14 cellular contexts compared by ENCODE assay signal in the genomic region with DNA sequence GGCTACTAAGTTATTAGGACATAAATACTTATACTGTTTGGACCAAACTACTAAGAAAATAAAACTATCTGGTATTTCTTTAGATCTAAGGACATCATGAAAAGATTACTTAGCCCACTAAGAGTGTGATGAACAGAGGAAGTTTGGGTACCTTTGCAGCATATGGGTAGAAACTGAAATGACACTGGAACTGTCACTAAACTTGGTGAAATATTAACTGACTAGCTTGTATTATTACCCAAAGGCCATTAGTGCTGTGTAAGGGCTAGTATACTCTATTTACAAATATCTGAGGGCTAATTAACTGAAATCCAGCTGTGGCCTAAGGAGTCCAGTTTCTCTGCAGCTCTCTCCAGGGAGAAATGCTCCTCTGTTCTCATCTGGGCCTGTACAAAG. TPM values are rescaled to one million over a fixed set of nuclear protein-coding genes. Genes with fewer than 3 reads are reported as not detected.
DNase-seq lines count a peak whose midpoint lies in the region; ATAC-seq, FAIRE-seq and TF ChIP-seq lines count a peak whose summit lies in the region.
"Had no signal": no experiment of that assay in that cellular context is flagged by ENCODE, and none has a peak within 500 bp of the region (broad histone marks: within the 10 kb centered on the region; RNA-seq: fewer than 3 reads in every experiment).

No MANE protein-coding gene starts in this region.

- intact Hi-C loops in CD14-positive monocyte (cut with micrococcal nuclease) = no loop called here

- POLR2A ChIA-PET in A549 (lab: Yijun Ruan, JAX) = interaction anchor here (1.8 kb wide), 1 partner anchor 39 kb away, joined by 4 read pairs; no protein-coding TSS in a partner anchor

- H3K9me3 ChIP-seq in A549 = no peaks in the 10 kb centered on the region
- H3K9me3 ChIP-seq: ascending aorta had no signal

- no peak overlapping the region for H3K4me3 ChIP-seq in A549
- H3K4me3 ChIP-seq: ascending aorta had no signal

- H3K27me3 Mint-ChIP-seq in CD14-positive monocyte (ENCODE audit: low read depth in 3 of 3) = no peaks in the 10 kb centered on the region

- no peak overlapping the region for H3K4me3 Mint-ChIP-seq in CD14-positive monocyte

- no peak for TF ChIP-seq EP300 in A549 (IDR thresholded peaks at IDR 0.05)

- CTCF ChIA-PET in A549 (lab: Yijun Ruan, JAX) = interaction anchor here (1.3 to 1.7 kb wide), 2 partner anchors 13 to 225 kb away, joined by 3 to 6 read pairs; no protein-coding TSS in a partner anchor

- DNase-seq in A549 (ENCODE audit: low read depth in 1 of 2, low spot score in 1 of 2) = no peak
- no peak for DNase-seq in dedifferentiated amniotic fluid mesenchymal stem cell (ENCODE audit: extremely low spot score)
- DNase-seq in CD14-positive monocyte (ENCODE audit: low spot score) = no peak
- DNase-seq in superior temporal gyrus (ENCODE audit: extremely low spot score) = no peak
- no peak for DNase-seq in HCEC 1CT
- DNase-seq: DND-41, IMR-90, NCI-H1417 treated with DMSO at 0.1 percent for 48 hours, PC-3, T-helper 9 cell had no signal

- TF ChIP-seq POLR2A in A549 (IDR thresholded peaks at IDR 0.05; ENCODE audit: low read length) = no peak

- H3K27ac Mint-ChIP-seq in CD14-positive monocyte = no peak overlapping the region

- H3K4me1 Mint-ChIP-seq in CD14-positive monocyte = no peaks in the 10 kb centered on the region

- no peak for TF ChIP-seq CTCF in A549 (IDR thresholded peaks at IDR 0.05)
- no peak for TF ChIP-seq CTCF in CD14-positive monocyte (IDR thresholded peaks at IDR 0.05)

- peak; percentile 28 for FAIRE-seq in A549 (lab: Jason Lieb, UNC)

- H3K4me1 ChIP-seq in A549 = peaks cover 50% of the 10 kb centered on the region

- peaks cover 0 to 2% (median 0%) of the 10 kb centered on the region in 7 donors for H3K9me3 Mint-ChIP-seq in CD14-positive monocyte

- H3K4me2 ChIP-seq in A549 = peak overlapping the region; percentile 53

- TF ChIP-seq RAD21 in A549 (conservative IDR thresholded peaks at IDR 0.05 in 1 of 2, IDR thresholded peaks at IDR 0.05 in 1 of 2) = no peak

- H3K36me3 Mint-ChIP-seq in CD14-positive monocyte = no peaks in the 10 kb centered on the region

- peak; percentile 30 to 49; a peak in 3 of 6 replicates for ATAC-seq in A549
- peak; percentile 98 for ATAC-seq in GM19397 (IDR thresholded peaks at IDR 0.05; ENCODE audit: unreplicated experiment)
- ATAC-seq in HG02840 (IDR thresholded peaks at IDR 0.05; ENCODE audit: low FRiP score, unreplicated experiment) = peak; percentile 95
- peak; percentile 90 for ATAC-seq in HG03469 (IDR thresholded peaks at IDR 0.05; ENCODE audit: unreplicated experiment)
- ATAC-seq: PC-3 had no signal

- H3K27ac ChIP-seq in A549 = no peak overlapping the region
- H3K27ac ChIP-seq: ascending aorta had no signal

TF ChIP-seq in A549, 52 proteins besides CTCF, POLR2A, EP300 and RAD21:
- no peak for TF ChIP-seq GATA3 (IDR thresholded peaks at IDR 0.05; ENCODE audit: borderline replicate concordance)
- no peak for TF ChIP-seq EHMT2 (IDR thresholded peaks at IDR 0.05; ENCODE audit: low read depth)
- TF ChIP-seq CHD2 (IDR thresholded peaks at IDR 0.05; ENCODE audit: low read length, partially characterized antibody) = no peak
- no peak for TF ChIP-seq CBX2 (IDR thresholded peaks at IDR 0.05; ENCODE audit: borderline replicate concordance, low read depth)
- TF ChIP-seq CEBPB (IDR thresholded peaks at IDR 0.05) = no peak
- TF ChIP-seq, protein P1, sequence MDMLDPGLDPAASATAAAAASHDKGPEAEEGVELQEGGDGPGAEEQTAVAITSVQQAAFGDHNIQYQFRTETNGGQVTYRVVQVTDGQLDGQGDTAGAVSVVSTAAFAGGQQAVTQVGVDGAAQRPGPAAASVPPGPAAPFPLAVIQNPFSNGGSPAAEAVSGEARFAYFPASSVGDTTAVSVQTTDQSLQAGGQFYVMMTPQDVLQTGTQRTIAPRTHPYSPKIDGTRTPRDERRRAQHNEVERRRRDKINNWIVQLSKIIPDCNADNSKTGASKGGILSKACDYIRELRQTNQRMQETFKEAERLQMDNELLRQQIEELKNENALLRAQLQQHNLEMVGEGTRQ (IDR thresholded peaks at IDR 0.05) = no peak
- no peak for TF ChIP-seq FOXS1 (CRISPR knock-in tag; IDR thresholded peaks at IDR 0.05)
- TF ChIP-seq JUN (IDR thresholded peaks at IDR 0.05) = no peak
- TF ChIP-seq HOXA7 (CRISPR knock-in tag; IDR thresholded peaks at IDR 0.05) = no peak
- TF ChIP-seq JUNB (IDR thresholded peaks at IDR 0.05) = no peak
- no peak for TF ChIP-seq FOSL2 (IDR thresholded peaks at IDR 0.05)
- TF ChIP-seq FOSL2 (CRISPR knock-in tag; IDR thresholded peaks at IDR 0.05) = no peak
- TF ChIP-seq NR3C1 (IDR thresholded peaks at IDR 0.05) = no peak
- TF ChIP-seq, protein P2, sequence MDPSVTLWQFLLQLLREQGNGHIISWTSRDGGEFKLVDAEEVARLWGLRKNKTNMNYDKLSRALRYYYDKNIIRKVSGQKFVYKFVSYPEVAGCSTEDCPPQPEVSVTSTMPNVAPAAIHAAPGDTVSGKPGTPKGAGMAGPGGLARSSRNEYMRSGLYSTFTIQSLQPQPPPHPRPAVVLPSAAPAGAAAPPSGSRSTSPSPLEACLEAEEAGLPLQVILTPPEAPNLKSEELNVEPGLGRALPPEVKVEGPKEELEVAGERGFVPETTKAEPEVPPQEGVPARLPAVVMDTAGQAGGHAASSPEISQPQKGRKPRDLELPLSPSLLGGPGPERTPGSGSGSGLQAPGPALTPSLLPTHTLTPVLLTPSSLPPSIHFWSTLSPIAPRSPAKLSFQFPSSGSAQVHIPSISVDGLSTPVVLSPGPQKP (IDR thresholded peaks at IDR 0.05; ENCODE audit: low read depth, low read length) = no peak
- no peak for TF ChIP-seq ZC3H11A (IDR thresholded peaks at IDR 0.05)
- TF ChIP-seq, protein P3, sequence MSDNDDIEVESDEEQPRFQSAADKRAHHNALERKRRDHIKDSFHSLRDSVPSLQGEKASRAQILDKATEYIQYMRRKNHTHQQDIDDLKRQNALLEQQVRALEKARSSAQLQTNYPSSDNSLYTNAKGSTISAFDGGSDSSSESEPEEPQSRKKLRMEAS (IDR thresholded peaks at IDR 0.05) = no peak
- TF ChIP-seq SMC3 (IDR thresholded peaks at IDR 0.05) = no peak
- no peak for TF ChIP-seq MAZ (IDR thresholded peaks at IDR 0.05; ENCODE audit: borderline replicate concordance, low read depth, low read length)

RNA-seq across cellular contexts. Expression of gene PAWR, which starts 45.5 kb away (rescaled TPM):
- polyA plus RNA-seq in A549 (2011; rRNA removed) (34.0 and 55.2 TPM in 2 replicates), A549 (2017; fragmentation: RNase III; extraction: RNeasy Plus Mini Kit Qiagen cat#74134 plus additional on column Dnase treatment) (40.8 to 44.9 TPM (median 44.4 TPM) in 3 replicates), CD14-positive monocyte (under 1 TPM in 1 of 2 donors, not detected in 1; 0.03 TPM)
- 33.9 and 41.3 TPM in 2 replicates for polyA plus RNA-seq in A549 (2012; cell fraction: cytosol; rRNA removed)
- polyA plus RNA-seq in A549 (2012; cell fraction: nucleus; rRNA removed) = 31.0 and 33.9 TPM in 2 replicates
- 21.9 and 26.1 TPM in 2 replicates for polyA minus RNA-seq in A549 (2011; rRNA and poly(A)+ RNA removed)

Comparison
In these comparisons a context has a peak if more than half of its experiments do, and no peak if none do; other contexts are left out.
1. ATAC-seq: peak in every context shown above with its lines; median percentile 98 in GM19397; 95 in HG02840; 90 in HG03469; 40 in A549.
2. RNA of gene PAWR, which starts 45.5 kb away (polyA plus RNA-seq): 31.0 to 55.2 TPM in A549; 0.03 TPM in CD14-positive monocyte; every median in the first group is over 10 times any median in the second.